ENCODE assay signal across 21 cellular contexts in genomic region chr4:6957148-6957520, GRCh38. TPM values are rescaled to one million over a fixed set of nuclear protein-coding genes. Genes with fewer than 3 reads are reported as not detected.
DNase-seq lines count a peak whose midpoint lies in the region; ATAC-seq and TF ChIP-seq lines count a peak whose summit lies in the region.
"Had no signal": no experiment of that assay in that cellular context is flagged by ENCODE, and none has a peak within 500 bp of the region (broad histone marks: within the 10 kb centered on the region; RNA-seq: fewer than 3 reads in every experiment).

No MANE protein-coding gene starts in this region.

- TF ChIP-seq CTCF in WTC11 (IDR thresholded peaks at IDR 0.05), result no peak
- no peak for TF ChIP-seq CTCF in transverse colon (IDR thresholded peaks at IDR 0.05)
- TF ChIP-seq CTCF in foreskin keratinocyte (conservative IDR thresholded peaks at IDR 0.05), result no peak

- H3K27ac ChIP-seq in transverse colon (peak overlapping the region; percentile 53 to 78 (median 65)), foreskin keratinocyte (no peak overlapping the region)
- H3K27ac ChIP-seq: parathyroid adenoma had no signal

- DNase-seq in activated T-cell treated with anti-CD3 and anti-CD28 coated beads, Interleukin-2, amount 50 U/mL, for 72 hours, result no peak
- no peak for DNase-seq in activated T-cell treated with anti-CD3 and anti-CD28 coated beads, Interleukin-2, amount 50 U/mL, for 4 hours
- DNase-seq in WTC11 (ENCODE audit: low spot score), result no peak
- DNase-seq in left colon, result no peak
- DNase-seq in transverse colon, result no peak
- DNase-seq in foreskin keratinocyte, result no peak
- DNase-seq in NCI-H2196 (lab: John Stamatoyannopoulos, UW; ENCODE audit: unreplicated experiment), result no peak
- DNase-seq: activated CD4-positive, alpha-beta T cell treated with anti-CD3 and anti-CD28 coated beads for 48 hours; activated gamma-delta T cell treated with Interleukin-2 at 50 U/mL for 16 hours; aorta; C1 segment of cervical spinal cord; DND-41; KBM-7; MV-4-11; naive thymus-derived CD4-positive, alpha-beta T cell; NCI-H2081; NCI-H524 treated with DMSO at 0.1 percent for 48 hours; stimulated activated naive CD4-positive, alpha-beta T cell had no signal

- TF ChIP-seq EP300 in transverse colon (IDR thresholded peaks at IDR 0.05; ENCODE audit: low read depth), result peak; percentile 17

- H3K36me3 Mint-ChIP-seq in activated T-cell treated with anti-CD3 and anti-CD28 coated beads, Interleukin-2, amount 50 U/mL, for 72 hours (ENCODE audit: insufficient read depth in 2 of 2), result no peaks in the 10 kb centered on the region
- H3K36me3 Mint-ChIP-seq in activated T-cell treated with anti-CD3 and anti-CD28 coated beads, Interleukin-2, amount 50 U/mL, for 4 hours (ENCODE audit: insufficient read depth), result no peaks in the 10 kb centered on the region
- no peaks in the 10 kb centered on the region for H3K36me3 Mint-ChIP-seq in WTC11

- H3K27me3 ChIP-seq in transverse colon (no peaks in the 10 kb centered on the region), foreskin keratinocyte (no peaks in the 10 kb centered on the region)
- H3K27me3 ChIP-seq: tibial nerve had no signal

- no peak overlapping the region for H3K4me3 Mint-ChIP-seq in activated T-cell treated with anti-CD3 and anti-CD28 coated beads, Interleukin-2, amount 50 U/mL, for 72 hours
- no peak overlapping the region for H3K4me3 Mint-ChIP-seq in activated T-cell treated with anti-CD3 and anti-CD28 coated beads, Interleukin-2, amount 50 U/mL, for 4 hours
- H3K4me3 Mint-ChIP-seq in WTC11, result no peak overlapping the region

- in situ Hi-C loops in transverse colon (cut with MboI; ENCODE audit: low pct_ligation_motif_present in 1 of 4, low pct_unique_long_range_greater_than_20kb in 1 of 4, low sequenced_read_pairs in 3 of 4), result no loop called here

- CTCF ChIA-PET in WTC11 (lab: Charles Lee), result interaction anchor here (0.6 kb wide), 1 partner anchor 238 kb away, joined by 4 read pairs; no protein-coding TSS in a partner anchor

- peaks cover 6% of the 10 kb centered on the region for H3K4me1 Mint-ChIP-seq in activated T-cell treated with anti-CD3 and anti-CD28 coated beads, Interleukin-2, amount 50 U/mL, for 72 hours (ENCODE audit: low read depth)
- H3K4me1 Mint-ChIP-seq in activated T-cell treated with anti-CD3 and anti-CD28 coated beads, Interleukin-2, amount 50 U/mL, for 4 hours (ENCODE audit: low read depth), result peaks cover 33% of the 10 kb centered on the region
- peaks cover 48% of the 10 kb centered on the region for H3K4me1 Mint-ChIP-seq in WTC11

- H3K9me3 Mint-ChIP-seq in activated T-cell treated with anti-CD3 and anti-CD28 coated beads, Interleukin-2, amount 50 U/mL, for 72 hours, result no peaks in the 10 kb centered on the region
- H3K9me3 Mint-ChIP-seq in activated T-cell treated with anti-CD3 and anti-CD28 coated beads, Interleukin-2, amount 50 U/mL, for 4 hours, result no peaks in the 10 kb centered on the region
- no peaks in the 10 kb centered on the region for H3K9me3 Mint-ChIP-seq in WTC11
- H3K9me3 Mint-ChIP-seq: naive thymus-derived CD4-positive, alpha-beta T cell had no signal

- 60 to 72% methylated on average over 3 to 6 of the region's 6 CpGs for WGBS in transverse colon (ENCODE audit: low coverage in 1 of 2), 2 donors

- no peak for TF ChIP-seq POLR2A in transverse colon (IDR thresholded peaks at IDR 0.05)

- intact Hi-C loops in left colon (cut with DNase I, micrococcal nuclease) (no loop called here), transverse colon (cut with DNase I; ENCODE audit: low total_unique reads) (no loop called here)

- H3K27me3 Mint-ChIP-seq in activated T-cell treated with anti-CD3 and anti-CD28 coated beads, Interleukin-2, amount 50 U/mL, for 72 hours (ENCODE audit: low read depth), result no peaks in the 10 kb centered on the region
- no peaks in the 10 kb centered on the region for H3K27me3 Mint-ChIP-seq in activated T-cell treated with anti-CD3 and anti-CD28 coated beads, Interleukin-2, amount 50 U/mL, for 4 hours (ENCODE audit: low read depth)
- H3K27me3 Mint-ChIP-seq in WTC11 (ENCODE audit: low read depth), result no peaks in the 10 kb centered on the region
- H3K27me3 Mint-ChIP-seq: naive thymus-derived CD4-positive, alpha-beta T cell had no signal

- H3K4me1 ChIP-seq in transverse colon (peaks cover 5 to 49% (median 19%) of the 10 kb centered on the region in 4 donors), foreskin keratinocyte (no peaks in the 10 kb centered on the region)
- H3K4me1 ChIP-seq: parathyroid adenoma had no signal

- H3K4me3 ChIP-seq in transverse colon, result no peak overlapping the region
- H3K4me3 ChIP-seq: tibial nerve had no signal

- H3K9me3 ChIP-seq in transverse colon, result no peaks in the 10 kb centered on the region
- H3K9me3 ChIP-seq: tibial nerve had no signal

- no peak for ATAC-seq in activated T-cell treated with anti-CD3 and anti-CD28 coated beads, Interleukin-2, amount 50 U/mL, for 72 hours (replicated peaks in 1 of 2)
- no peak for ATAC-seq in activated T-cell treated with anti-CD3 and anti-CD28 coated beads, Interleukin-2, amount 50 U/mL, for 4 hours
- no peak for ATAC-seq in WTC11
- ATAC-seq in left colon, result peak; percentile 4
- no peak for ATAC-seq in foreskin keratinocyte
- ATAC-seq in GM21786 (IDR thresholded peaks at IDR 0.05; ENCODE audit: unreplicated experiment), result no peak
- ATAC-seq: naive thymus-derived CD4-positive, alpha-beta T cell had no signal

- H3K36me3 ChIP-seq in transverse colon, result no peaks in the 10 kb centered on the region
- H3K36me3 ChIP-seq: tibial nerve had no signal

- peak overlapping the region; percentile 27 for H3K27ac Mint-ChIP-seq in activated T-cell treated with anti-CD3 and anti-CD28 coated beads, Interleukin-2, amount 50 U/mL, for 72 hours
- H3K27ac Mint-ChIP-seq in WTC11, result peak overlapping the region; percentile 81; the same call in 1 of the 2 replicates

- POLR2A ChIA-PET in WTC11 (lab: Charles Lee), result interaction anchor here (0.6 kb wide), 1 partner anchor 283 kb away, joined by 4 read pairs; no protein-coding TSS in a partner anchor

TF ChIP-seq in WTC11, 78 proteins besides CTCF, POLR2A, EP300 and RAD21:
- TF ChIP-seq ATF3 (CRISPR knock-in tag; conservative IDR thresholded peaks at IDR 0.05) (no peak), ZNF317 (CRISPR knock-in tag; IDR thresholded peaks at IDR 0.05; ENCODE audit: borderline replicate concordance, low read depth) (no peak), HMGA2 (CRISPR knock-in tag; IDR thresholded peaks at IDR 0.05) (no peak), FOXJ3 (CRISPR knock-in tag; IDR thresholded peaks at IDR 0.05; ENCODE audit: borderline replicate concordance) (no peak), SMAD4 (CRISPR knock-in tag; IDR thresholded peaks at IDR 0.05) (no peak), ZNF512 (CRISPR knock-in tag; IDR thresholded peaks at IDR 0.05; ENCODE audit: borderline replicate concordance) (no peak), CBFB (CRISPR knock-in tag; IDR thresholded peaks at IDR 0.05; ENCODE audit: low read depth) (no peak), NFE2L1 (CRISPR knock-in tag; IDR thresholded peaks at IDR 0.05) (no peak), ZNF425 (CRISPR knock-in tag; conservative IDR thresholded peaks at IDR 0.05) (no peak), KAT7 (CRISPR knock-in tag; IDR thresholded peaks at IDR 0.05; ENCODE audit: borderline replicate concordance) (no peak)
TF ChIP-seq in WTC11: peak in this region for 0.

RNA-seq across cellular contexts. Expression of gene TBC1D14, which starts 47.5 kb away (rescaled TPM):
- 10 to 100 TPM; 26.5 to 32.4 TPM for total RNA-seq in activated T-cell treated with anti-CD3 and anti-CD28 coated beads, Interleukin-2, amount 50 U/mL, for 72 hours
- 10 to 100 TPM; 39.8 to 45.7 (median 41.7) TPM for total RNA-seq in activated T-cell treated with anti-CD3 and anti-CD28 coated beads, Interleukin-2, amount 50 U/mL, for 4 hours
- 42.4 to 45.1 TPM (median 43.4 TPM) in 3 replicates for total RNA-seq in WTC11 (2021)
- 10 to 100 TPM; 53.1 to 56.6 TPM for total RNA-seq in left colon
- total RNA-seq in transverse colon, result 10 to 100 TPM; 42.6 to 56.9 (median 54.0) TPM
- total RNA-seq in foreskin keratinocyte, result 53.6 and 62.2 TPM in 2 replicates
- polyA plus RNA-seq in foreskin keratinocyte, result 23.7 and 23.9 TPM in 2 replicates
